ENCODE assay signal across 26 cellular contexts in genomic region chr5:36108758-36109245, GRCh38. TPM values are rescaled to one million over a fixed set of nuclear protein-coding genes. Genes with fewer than 3 reads are reported as not detected.
DNase-seq lines count a peak whose midpoint lies in the region; ATAC-seq, FAIRE-seq and TF ChIP-seq lines count a peak whose summit lies in the region.
"Had no signal": no experiment of that assay in that cellular context is flagged by ENCODE, and none has a peak within 500 bp of the region (broad histone marks: within the 10 kb centered on the region; RNA-seq: fewer than 3 reads in every experiment).

No MANE protein-coding gene starts in this region.

- H3K36me3 ChIP-seq in BJ (ENCODE audit: control insufficient read depth, insufficient read depth, low read length) = peaks cover 3% of the 10 kb centered on the region; the same call in 1 of the 2 replicates

- no peaks in the 10 kb centered on the region for H3K27me3 Mint-ChIP-seq in HFFc6 (ENCODE audit: insufficient read depth)
- H3K27me3 Mint-ChIP-seq: activated CD8-positive, alpha-beta T cell treated with anti-CD3 and anti-CD28 coated beads for 36 hours; activated naive CD8-positive, alpha-beta T cell treated with anti-CD3 and anti-CD28 coated beads, Interleukin-2, amount 10 ng/mL, durations not matched to agents 7 days and 5 days; brain had no signal

- no peak overlapping the region for H3K4me3 Mint-ChIP-seq in HFFc6
- H3K4me3 Mint-ChIP-seq: activated CD8-positive, alpha-beta T cell treated with anti-CD3 and anti-CD28 coated beads for 36 hours; activated naive CD8-positive, alpha-beta T cell treated with anti-CD3 and anti-CD28 coated beads, Interleukin-2, amount 10 ng/mL, durations not matched to agents 7 days and 5 days; brain; CD14-positive monocyte had no signal

- H3K27me3 ChIP-seq in BJ (ENCODE audit: control insufficient read depth, insufficient read depth, low read length) = no peaks in the 10 kb centered on the region
- H3K27me3 ChIP-seq: right atrium auricular region, tibial nerve had no signal

- H3K9me3 Mint-ChIP-seq in HFFc6 = no peaks in the 10 kb centered on the region
- H3K9me3 Mint-ChIP-seq: activated CD8-positive, alpha-beta T cell treated with anti-CD3 and anti-CD28 coated beads for 36 hours; activated naive CD8-positive, alpha-beta T cell treated with anti-CD3 and anti-CD28 coated beads, Interleukin-2, amount 10 ng/mL, durations not matched to agents 7 days and 5 days; brain; CD14-positive monocyte had no signal

- H3K36me3 Mint-ChIP-seq in HFFc6 (ENCODE audit: low read depth) = peaks cover 16% of the 10 kb centered on the region

- peak; percentile 79 for FAIRE-seq in frontal cortex (lab: Jason Lieb, UNC)

- H3K4me1 Mint-ChIP-seq in HFFc6 (ENCODE audit: low read depth) = no peaks in the 10 kb centered on the region; the same call in 1 of the 2 replicates
- H3K4me1 Mint-ChIP-seq: activated naive CD8-positive, alpha-beta T cell treated with anti-CD3 and anti-CD28 coated beads, Interleukin-2, amount 10 ng/mL, durations not matched to agents 7 days and 5 days; brain; CD14-positive monocyte had no signal

- POLR2A ChIA-PET in BJ (lab: Charles Lee) = no interaction called here

- no peak for ATAC-seq in HG03039 (IDR thresholded peaks at IDR 0.05; ENCODE audit: unreplicated experiment)
- ATAC-seq: activated CD8-positive, alpha-beta T cell treated with anti-CD3 and anti-CD28 coated beads for 36 hours; left colon had no signal

- no peak overlapping the region for H3K27ac Mint-ChIP-seq in HFFc6
- H3K27ac Mint-ChIP-seq: activated CD8-positive, alpha-beta T cell treated with anti-CD3 and anti-CD28 coated beads for 36 hours; activated naive CD8-positive, alpha-beta T cell treated with anti-CD3 and anti-CD28 coated beads, Interleukin-2, amount 10 ng/mL, durations not matched to agents 7 days and 5 days; brain; CD14-positive monocyte had no signal

- no peak overlapping the region for H3K4me3 ChIP-seq in BJ (ENCODE audit: low read depth, low read length)
- H3K4me3 ChIP-seq: right atrium auricular region, tibial nerve had no signal

- DNase-seq in BJ (ENCODE audit: low read depth) (peak; percentile 14), HFFc6 (peak; percentile 8), astrocyte of the hippocampus (ENCODE audit: low read depth, low spot score) (peak; percentile 5), frontal cortex (ENCODE audit: low spot score in 2 of 2) (no peak), NCI-H1694 treated with DMSO at 0.1 percent for 48 hours (lab: John Stamatoyannopoulos, UW) (no peak), NCI-H187 treated with DMSO at 0.1 percent for 48 hours (lab: John Stamatoyannopoulos, UW) (no peak)
- DNase-seq in stimulated activated CD4-positive, alpha-beta T cell treated with anti-CD3 and anti-CD28 coated beads, Interleukin-15, amount 100 ng/mL, for 24 hours = no peak
- DNase-seq: activated CD4-positive, CD25-positive, alpha-beta regulatory T cell treated with anti-CD3 and anti-CD28 coated beads, Interleukin-2, amount 50 U/mL, for 72 hours; activated CD8-positive, alpha-beta T cell treated with anti-CD3 and anti-CD28 coated beads for 36 hours; activated effector memory CD4-positive, alpha-beta T cell treated with Interleukin-2 at 50 U/mL for 16 hours; activated naive CD8-positive, alpha-beta T cell treated with anti-CD3 and anti-CD28 coated beads, Interleukin-2, amount 10 ng/mL, durations not matched to agents 7 days and 5 days; Calu3; foreskin melanocyte; GOT3; left colon; NCI-H1105; NCI-H345; RPMI8226 had no signal

- CTCF ChIA-PET in BJ (lab: Yijun Ruan, JAX) = interaction anchor here (1.5 kb wide), 1 partner anchor 43 kb away, joined by 5 read pairs; the partner anchor contains the start of genes LMBRD2 and SKP2

- no peak for TF ChIP-seq CTCF in BJ (IDR thresholded peaks at IDR 0.05; ENCODE audit: insufficient read depth, low read depth, low read length)
- no peak for TF ChIP-seq CTCF in HFFc6 (IDR thresholded peaks at IDR 0.05)

RNA-seq across cellular contexts. Expression of gene UGT3A2, which starts 42.1 kb away (rescaled TPM):
- not detected in 2 replicates for polyA plus RNA-seq in BJ (2011; rRNA removed)
- polyA minus RNA-seq in BJ (2011; rRNA and poly(A)+ RNA removed) = not detected in 2 replicates
- total RNA-seq in HFFc6 (2021; fragmentation: NEBNext Ultra II Directional; extraction: Animal tissue kit (Norgen Biotek cat#: 25700)) = not detected
- total RNA-seq in frontal cortex = 0.41 TPM
- total RNA-seq: activated CD8-positive, alpha-beta T cell treated with anti-CD3 and anti-CD28 coated beads for 36 hours; activated naive CD8-positive, alpha-beta T cell treated with anti-CD3 and anti-CD28 coated beads, Interleukin-2, amount 10 ng/mL, durations not matched to agents 7 days and 5 days; Calu3; left colon; MCF 10A; tibial nerve had no signal
- polyA plus RNA-seq: AG04450, CD14-positive monocyte, neural cell had no signal

RNA-seq across cellular contexts. Expression of gene LMBRD2, which starts 42.9 kb away (rescaled TPM):
- 2.6 and 6.9 TPM in 2 replicates for polyA plus RNA-seq in BJ (2011; rRNA removed)
- 7.5 and 7.7 TPM in 2 replicates for polyA minus RNA-seq in BJ (2011; rRNA and poly(A)+ RNA removed)
- 10 to 100 TPM in 5 of 6 experiments, 1 to 10 TPM in 1; 9.7 to 15.7 (median 12.7) TPM for total RNA-seq in HFFc6 (2021; fragmentation: NEBNext Ultra II Directional; extraction: Animal tissue kit (Norgen Biotek cat#: 25700))
- 77.9 TPM for total RNA-seq in frontal cortex

RNA-seq across cellular contexts. Expression of gene SKP2, which starts 43.1 kb away (rescaled TPM):
- polyA plus RNA-seq in BJ (2011; rRNA removed) = 22.0 and 30.7 TPM in 2 replicates
- 40.0 and 51.9 TPM in 2 replicates for polyA minus RNA-seq in BJ (2011; rRNA and poly(A)+ RNA removed)
- 10 to 100 TPM; 58.4 to 71.6 (median 67.9) TPM for total RNA-seq in HFFc6 (2021; fragmentation: NEBNext Ultra II Directional; extraction: Animal tissue kit (Norgen Biotek cat#: 25700))
- 15.9 TPM for total RNA-seq in frontal cortex

Comparison
In these comparisons a context has a peak if more than half of its experiments do, and no peak if none do; other contexts are left out.
1. DNase-seq: peak in BJ (single experiment), HFFc6 (single experiment) and astrocyte of the hippocampus (single experiment); none in frontal cortex (0 of 2), stimulated activated CD4-positive, alpha-beta T cell treated with anti-CD3 and anti-CD28 coated beads, Interleukin-15, amount 100 ng/mL, for 24 hours (single experiment), NCI-H1694 treated with DMSO at 0.1 percent for 48 hours (single experiment) and NCI-H187 treated with DMSO at 0.1 percent for 48 hours (single experiment).